8 cellular contexts compared by ENCODE assay signal in the genomic region with DNA sequence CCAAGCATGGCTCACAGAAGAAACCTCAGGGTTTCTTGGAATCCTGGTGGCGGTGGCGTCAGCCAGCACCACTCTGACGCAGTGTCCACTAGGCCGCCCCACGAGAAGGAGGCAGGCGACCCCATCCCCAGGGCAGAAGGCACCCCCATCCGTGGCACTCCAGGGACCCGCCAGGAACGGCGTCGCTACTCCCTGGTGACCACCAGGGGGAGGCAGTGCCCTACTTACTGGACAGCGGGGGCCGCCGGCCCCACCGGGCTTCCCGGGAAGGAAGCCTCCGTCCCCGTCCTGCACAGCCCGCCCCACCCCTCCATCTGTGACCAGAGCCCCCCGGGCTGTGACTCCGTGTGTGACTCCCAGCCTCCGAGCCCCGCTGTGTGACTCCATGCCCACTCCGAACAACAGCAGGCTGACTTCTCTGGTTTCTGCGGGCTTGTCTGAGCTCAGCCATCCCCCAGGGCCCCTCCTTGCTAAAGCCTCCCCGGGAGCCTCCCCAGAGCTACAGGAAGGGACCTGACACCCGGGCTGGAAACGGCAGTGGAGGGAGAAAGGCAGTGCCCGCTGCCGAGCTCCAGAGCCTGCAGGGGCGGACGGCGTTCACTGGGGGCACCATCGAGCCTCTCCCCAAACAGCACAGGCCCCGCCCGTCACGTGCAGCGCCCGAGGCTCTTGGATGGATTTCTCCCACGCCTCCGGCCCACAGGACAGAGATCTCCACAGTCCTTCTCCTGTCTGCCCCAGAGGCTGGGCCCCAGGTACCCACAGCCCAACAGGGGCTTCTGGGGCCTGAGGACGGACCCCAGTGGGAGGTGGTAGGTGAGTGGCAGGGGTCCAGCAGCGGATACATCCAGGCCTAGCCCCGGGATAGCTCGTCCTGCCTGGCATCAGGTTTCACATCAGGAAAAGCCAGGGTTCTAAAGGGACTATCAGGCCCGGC. TPM values are rescaled to one million over a fixed set of nuclear protein-coding genes. Genes with fewer than 3 reads are reported as not detected.
A peak's percentile ranks its signal among the peaks of the same experiment; 100 is the strongest.
DNase-seq lines count a peak whose midpoint lies in the region; ATAC-seq and TF ChIP-seq lines count a peak whose summit lies in the region.

No MANE protein-coding gene starts in this region.

- peaks cover 8 to 10% (median 10%) of the 10 kb centered on the region in 3 donors for H3K4me1 Mint-ChIP-seq in naive B cell

- no peaks in the 10 kb centered on the region for H3K27me3 ChIP-seq in fibroblast of lung (ENCODE audit: control insufficient read depth, insufficient read depth, low read length)

- peak overlapping the region; percentile 85 to 97 (median 92) for H3K4me3 Mint-ChIP-seq in naive B cell

- no peaks in the 10 kb centered on the region for H3K36me3 ChIP-seq in fibroblast of lung (ENCODE audit: control insufficient read depth, insufficient read depth, low read length)

- TF ChIP-seq CTCF in LNCAP (IDR thresholded peaks at IDR 0.05) = peak; percentile 68
- TF ChIP-seq CTCF in fibroblast of lung (conservative IDR thresholded peaks at IDR 0.05 in 1 of 2, IDR thresholded peaks at IDR 0.05 in 1 of 2; ENCODE audit: low read depth in 1 of 2, low read length in 2 of 2) = peak; percentile 66 to 79

- H3K4me3 ChIP-seq in fibroblast of lung (replicated peaks in 1 of 4; ENCODE audit: control extremely low read depth in 1 of 4, insufficient read depth in 1 of 4, low read depth in 3 of 4, low read length in 4 of 4) = peak overlapping the region; percentile 44 to 61 (median 54)

- peak overlapping the region in 2 of 6 donors; percentile 45 to 79 for H3K27ac Mint-ChIP-seq in naive B cell

- no peaks in the 10 kb centered on the region for H3K36me3 Mint-ChIP-seq in naive B cell

- DNase-seq in AG20443 (ENCODE audit: low spot score) (peak; percentile 97), RPMI7951 (ENCODE audit: low read depth) (peak; percentile 91), fibroblast of lung (ENCODE audit: low read depth in 2 of 2) (peak; percentile 88 to 94), naive B cell (peak; percentile 65)
- peak; percentile 42 to 46 for DNase-seq in activated T-helper 1 cell treated with anti-CD3 and anti-CD28 coated beads, Interleukin-2, amount 50 U/mL, for 16 hours (ENCODE audit: low read depth in 1 of 2, low spot score in 1 of 2)
- peak; percentile 46 for DNase-seq in stimulated activated CD8-positive, alpha-beta memory T cell treated with anti-CD3 and anti-CD28 coated beads, Interleukin-7, amount 100 ng/mL, for 24 hours (ENCODE audit: low read depth)

- no peaks in the 10 kb centered on the region for H3K9me3 ChIP-seq in fibroblast of lung (ENCODE audit: control insufficient read depth, insufficient read depth, low read depth, low read length)

- H3K4me2 ChIP-seq in fibroblast of lung (ENCODE audit: extremely low read depth, insufficient read depth, low read length) = peak overlapping the region; percentile 59

- H3K79me2 ChIP-seq in fibroblast of lung (ENCODE audit: control insufficient read depth, insufficient read depth, low read length) = no peaks in the 10 kb centered on the region

- H4K20me1 ChIP-seq in fibroblast of lung (ENCODE audit: control insufficient read depth, extremely low read depth, insufficient read depth, low read length) = no peaks in the 10 kb centered on the region

- peak overlapping the region; percentile 88 for H3K27ac ChIP-seq in fibroblast of lung (ENCODE audit: insufficient read depth, low read length)

- peak; percentile 86 for ATAC-seq in GM19452 (IDR thresholded peaks at IDR 0.05; ENCODE audit: unreplicated experiment)
- peak; percentile 95 for ATAC-seq in naive B cell (ENCODE audit: low read depth in 2 of 2)

- H3K4me1 ChIP-seq in fibroblast of lung (ENCODE audit: control insufficient read depth, extremely low read depth, insufficient read depth, low read length) = peaks cover 17% of the 10 kb centered on the region

- peak overlapping the region; percentile 83 for H3K9ac ChIP-seq in fibroblast of lung (ENCODE audit: insufficient read depth, low read length)

- H2AFZ ChIP-seq in fibroblast of lung (ENCODE audit: low read length) = peak overlapping the region; percentile 89

- peaks cover 0 to 2% (median 0%) of the 10 kb centered on the region in 7 donors for H3K9me3 Mint-ChIP-seq in naive B cell

- H3K27me3 Mint-ChIP-seq in naive B cell = peaks cover 0 to 19% (median 11%) of the 10 kb centered on the region in 3 donors

RNA-seq across cellular contexts. Expression of gene KIF17, which starts 21.1 kb away (rescaled TPM):
- total RNA-seq in RPMI7951 (2014; rRNA removed; shearing (Covaris generic)) = not detected in 2 replicates
- total RNA-seq in fibroblast of lung = 1.3 and 1.8 TPM in 2 replicates
- 1.4 and 3.0 TPM in 2 replicates for polyA plus RNA-seq in fibroblast of lung
- 1.2 and 4.0 TPM in 2 replicates for polyA plus RNA-seq in fibroblast of lung (2012)
- 3.0 and 4.2 TPM in 2 replicates for polyA minus RNA-seq in fibroblast of lung (ENCODE audit: low replicate concordance)
- not detected for polyA plus RNA-seq in naive B cell (ENCODE audit: low read depth in 6 of 6)

RNA-seq across cellular contexts. Expression of gene DDOST, which starts 35.5 kb away (rescaled TPM):
- 456 and 523 TPM in 2 replicates for total RNA-seq in RPMI7951 (2014; rRNA removed; shearing (Covaris generic))
- total RNA-seq in fibroblast of lung = 263 and 319 TPM in 2 replicates
- 372 and 396 TPM in 2 replicates for polyA plus RNA-seq in fibroblast of lung
- 274 and 289 TPM in 2 replicates for polyA plus RNA-seq in fibroblast of lung (2012)
- polyA minus RNA-seq in fibroblast of lung (ENCODE audit: low replicate concordance) = 194 and 208 TPM in 2 replicates
- 100 to 1,000 TPM; 190 to 325 (median 211) TPM for polyA plus RNA-seq in naive B cell (ENCODE audit: low read depth in 6 of 6)

RNA-seq across cellular contexts. Expression of gene SH2D5, which starts 35.8 kb away (rescaled TPM):
- total RNA-seq in RPMI7951 (2014; rRNA removed; shearing (Covaris generic)) = 0.20 and 0.24 TPM in 2 replicates
- 2.3 and 5.0 TPM in 2 replicates for total RNA-seq in fibroblast of lung
- polyA plus RNA-seq in fibroblast of lung (3.6 and 7.3 TPM in 2 replicates), naive B cell (ENCODE audit: low read depth in 6 of 6) (not detected)
- 5.2 and 11.8 TPM in 2 replicates for polyA plus RNA-seq in fibroblast of lung (2012)
- polyA minus RNA-seq in fibroblast of lung (ENCODE audit: low replicate concordance) = 5.1 and 13.1 TPM in 2 replicates

Comparison
In these comparisons a context has a peak if more than half of its experiments do, and no peak if none do; other contexts are left out.
1. Peak in every context shown above with its lines: DNase-seq, ATAC-seq, H3K4me3 ChIP-seq and H3K27ac ChIP-seq.
2. DNase-seq: peak in every context shown above with its lines; median percentile 97 in AG20443; 91 in RPMI7951; 91 in fibroblast of lung; 65 in naive B cell; 46 in stimulated activated CD8-positive, alpha-beta memory T cell treated with anti-CD3 and anti-CD28 coated beads, Interleukin-7, amount 100 ng/mL, for 24 hours; 44 in activated T-helper 1 cell treated with anti-CD3 and anti-CD28 coated beads, Interleukin-2, amount 50 U/mL, for 16 hours.